Comparison of ENCODE assay signal across 16 cellular contexts in the genomic region with DNA sequence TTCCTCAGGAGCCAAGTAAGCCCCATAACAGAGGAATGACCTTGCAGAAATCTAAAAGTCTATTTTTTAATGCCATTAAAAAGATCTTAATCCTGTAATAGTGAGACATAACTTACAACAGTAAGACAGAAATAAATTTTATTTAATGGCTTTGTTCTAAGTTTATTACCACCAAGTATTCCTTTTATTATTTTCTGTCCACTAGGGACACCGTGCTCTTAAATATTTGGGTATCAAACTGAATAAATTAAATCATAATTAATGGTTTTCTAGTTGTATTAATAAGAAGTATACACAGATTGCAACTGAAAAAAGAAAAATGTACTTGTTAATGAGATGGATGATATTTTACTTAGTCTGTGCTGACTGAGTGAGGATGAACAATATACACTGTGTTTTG. TPM values are rescaled to one million over a fixed set of nuclear protein-coding genes. Genes with fewer than 3 reads are reported as not detected.
A peak's percentile ranks its signal among the peaks of the same experiment; 100 is the strongest.
DNase-seq lines count a peak whose midpoint lies in the region; ATAC-seq, FAIRE-seq and TF ChIP-seq lines count a peak whose summit lies in the region.
"Had no signal": no experiment of that assay in that cellular context is flagged by ENCODE, and none has a peak within 500 bp of the region (broad histone marks: within the 10 kb centered on the region; RNA-seq: fewer than 3 reads in every experiment).

No MANE protein-coding gene starts in this region.

- intact Hi-C loops in Panc1 (cut with micrococcal nuclease; ENCODE audit: unreplicated experiment) (no loop called here), psoas muscle (cut with DNase I) (loop anchor here in 1 of 2 donors (5.0 kb wide), 2 partner anchors 35 to 50 kb away; no protein-coding TSS in a partner anchor)

- no peaks in the 10 kb centered on the region for H3K36me3 ChIP-seq in Panc1 (ENCODE audit: control insufficient read depth, insufficient read depth, low read length)
- no peaks in the 10 kb centered on the region for H3K36me3 ChIP-seq in small intestine (ENCODE audit: control insufficient read depth in 2 of 2, insufficient read depth in 2 of 2, low read length in 2 of 2)
- no peaks in the 10 kb centered on the region for H3K36me3 ChIP-seq in psoas muscle (ENCODE audit: insufficient read depth in 1 of 2, low read depth in 1 of 2)

- CTCF ChIA-PET in Panc1 (lab: Charles Lee) = no interaction called here

- BruUV-seq in Panc1 (replicated peaks; lab: Mats Ljungman, UMichigan) = no TSS peak

- no peak overlapping the region for H3K27ac ChIP-seq in Panc1 (ENCODE audit: low read length)
- no peak overlapping the region for H3K27ac ChIP-seq in small intestine (ENCODE audit: low read depth in 1 of 2, low read length in 1 of 2)
- no peak overlapping the region for H3K27ac ChIP-seq in psoas muscle

- 66 to 93% (median 74%) methylated on average over 1 of the region's 1 CpG for WGBS in small intestine, 3 donors
- WGBS in psoas muscle, 3 donors = 81 to 88% (median 84%) methylated on average over 1 of the region's 1 CpG

- POLR2A ChIA-PET in Panc1 (lab: Charles Lee) = interaction anchor here (0.6 kb wide), 1 partner anchor 1511 kb away, joined by 3 read pairs; no protein-coding TSS in a partner anchor

- peak; percentile 16; the same call in 1 of the 2 replicates for TF ChIP-seq CTCF in Panc1 (IDR thresholded peaks at IDR 0.05)
- peak; percentile 25 for TF ChIP-seq CTCF in fibroblast of mammary gland (conservative IDR thresholded peaks at IDR 0.05; ENCODE audit: control insufficient read depth, insufficient read depth, low read depth, low read length)
- TF ChIP-seq CTCF in psoas muscle (IDR thresholded peaks at IDR 0.05) = no peak

- H3K9me3 ChIP-seq in Panc1 (ENCODE audit: control insufficient read depth, insufficient read depth, low read depth, low read length) (no peaks in the 10 kb centered on the region), small intestine (ENCODE audit: control insufficient read depth, low read depth) (no peaks in the 10 kb centered on the region), psoas muscle (no peaks in the 10 kb centered on the region)

- no peaks in the 10 kb centered on the region for H3K27me3 ChIP-seq in Panc1 (ENCODE audit: control insufficient read depth, insufficient read depth, low read length)
- H3K27me3 ChIP-seq in small intestine (ENCODE audit: control insufficient read depth in 2 of 2, insufficient read depth in 2 of 2, low read length in 2 of 2) = no peaks in the 10 kb centered on the region
- H3K27me3 ChIP-seq in psoas muscle (ENCODE audit: insufficient read depth in 3 of 3, low read length in 2 of 3) = no peaks in the 10 kb centered on the region

- H3K4me1 ChIP-seq in Panc1 (ENCODE audit: control insufficient read depth, insufficient read depth, low read length) (peaks cover 6% of the 10 kb centered on the region), small intestine (ENCODE audit: control insufficient read depth in 2 of 2, insufficient read depth in 1 of 2, low read depth in 1 of 2, low read length in 1 of 2) (no peaks in the 10 kb centered on the region), psoas muscle (peaks cover 9% of the 10 kb centered on the region)

- peak; percentile 44 for FAIRE-seq in small intestine (lab: Jason Lieb, UNC)

- DNase-seq in NCI-H510A treated with DMSO at 0.1 percent for 48 hours (lab: John Stamatoyannopoulos, UW) (peak; percentile 31), NCI-H510A (lab: John Stamatoyannopoulos, UW) (no peak), Panc1 (ENCODE audit: low read depth, low spot score) (no peak), fibroblast of mammary gland (ENCODE audit: low read depth) (no peak), small intestine (no peak), C1 segment of cervical spinal cord (lab: John Stamatoyannopoulos, UW) (no peak), psoas muscle (no peak), occipital lobe (lab: John Stamatoyannopoulos, UW) (no peak)
- DNase-seq: activated naive CD8-positive, alpha-beta T cell treated with anti-CD3 and anti-CD28 coated beads for 36 hours; activated T-cell treated with anti-CD3 and anti-CD28 coated beads, Interleukin-2, amount 50 U/mL, for 4 hours; CD8-positive, alpha-beta T cell; central memory CD4-positive, alpha-beta T cell; islet precursor cell; NCI-H2081 treated with DMSO at 0.1 percent for 48 hours; substantia nigra had no signal

- H3K4me3 ChIP-seq in Panc1 (ENCODE audit: low read depth in 2 of 2, low read length in 2 of 2) (no peak overlapping the region), fibroblast of mammary gland (ENCODE audit: control insufficient read depth, low read depth, low read length) (no peak overlapping the region), small intestine (ENCODE audit: low read depth in 1 of 2, low read length in 2 of 2) (no peak overlapping the region), psoas muscle (no peak overlapping the region)

- in situ Hi-C loops in Panc1 (cut with HindIII; ENCODE audit: low pct_unique_long_range_greater_than_20kb, low sequenced_read_pairs) = no loop called here

- ATAC-seq in Panc1 (no peak), psoas muscle (no peak)
- ATAC-seq: activated T-cell treated with anti-CD3 and anti-CD28 coated beads, Interleukin-2, amount 50 U/mL, for 4 hours; CD8-positive, alpha-beta T cell; Right ventricle myocardium inferior had no signal

RNA-seq across cellular contexts. Expression of a gene that starts 3.1 kb away (rescaled TPM):
- total RNA-seq in Panc1 (2021; ENCODE audit: unreplicated experiment) (36.3 TPM), psoas muscle (10 to 100 TPM in 1 of 4 donors, 1 to 10 TPM in 3; 4.1 to 13.3 (median 9.0) TPM), occipital lobe (8.1 TPM)
- 12.5 TPM for polyA plus RNA-seq in Panc1 (2012; ENCODE audit: insufficient read length)
- polyA plus RNA-seq in small intestine (10 to 100 TPM in 1 of 3 donors, 1 to 10 TPM in 2; 4.7 to 10.3 (median 6.0) TPM), psoas muscle (1 to 10 TPM in 2 of 3 donors, under 1 TPM in 1; 0.98 to 6.7 (median 4.0) TPM)
